Comparison of ENCODE assay signal across 15 cellular contexts in the genomic region with DNA sequence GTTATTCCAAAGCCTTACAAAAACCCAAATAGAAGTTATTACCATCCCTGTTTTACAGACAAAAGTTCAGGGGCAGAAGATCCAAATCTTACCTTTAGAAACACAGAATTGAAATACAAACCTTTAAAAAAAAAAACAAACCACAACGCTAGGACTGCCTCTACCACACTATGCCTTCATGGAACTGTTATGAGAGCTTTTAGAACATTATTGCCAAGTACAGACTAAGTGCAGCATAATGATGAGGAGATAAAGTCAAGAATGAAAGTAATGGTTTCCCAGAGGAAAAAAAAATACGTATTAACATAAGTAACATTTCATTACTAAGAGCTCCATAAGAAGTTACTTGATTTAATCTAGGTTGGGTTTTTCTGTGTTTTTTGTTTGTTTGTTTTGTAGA.
"Had no signal": no experiment of that assay in that cellular context is flagged by ENCODE, and none has a peak within 500 bp of the region (broad histone marks: within the 10 kb centered on the region; RNA-seq: fewer than 3 reads in every experiment).

No MANE protein-coding gene starts in this region.

- H3K36me3 ChIP-seq: breast epithelium, gastrocnemius medialis, heart right ventricle had no signal

- H3K27me3 ChIP-seq: breast epithelium, gastrocnemius medialis, heart right ventricle had no signal

- H3K4me3 ChIP-seq: breast epithelium, gastrocnemius medialis, heart right ventricle had no signal

- H3K4me1 ChIP-seq: breast epithelium, gastrocnemius medialis had no signal

- H3K36me3 Mint-ChIP-seq: stimulated activated effector memory CD8-positive, alpha-beta T cell treated with anti-CD3 and anti-CD28 coated beads, Interleukin-12 subunit alpha, Interleukin-12 subunit beta, amount 100 ng/mL, for 72 hours had no signal

- H3K9me3 ChIP-seq: breast epithelium, gastrocnemius medialis, heart right ventricle had no signal

- ATAC-seq: gastrocnemius medialis; heart right ventricle; stimulated activated effector memory CD8-positive, alpha-beta T cell treated with anti-CD3 and anti-CD28 coated beads, Interleukin-12 subunit alpha, Interleukin-12 subunit beta, amount 100 ng/mL, for 72 hours; T-cell had no signal

- H3K4me3 Mint-ChIP-seq: dendritic cell treated with granulocyte-macrophage colony-stimulating factor and Interleukin-4, amounts not matched to agents 40 ng/mL and 50 ng/mL, for 4 days; stimulated activated effector memory CD8-positive, alpha-beta T cell treated with anti-CD3 and anti-CD28 coated beads, Interleukin-12 subunit alpha, Interleukin-12 subunit beta, amount 100 ng/mL, for 72 hours had no signal

- H3K27me3 Mint-ChIP-seq: dendritic cell treated with granulocyte-macrophage colony-stimulating factor and Interleukin-4, amounts not matched to agents 40 ng/mL and 50 ng/mL, for 4 days; T-cell had no signal

- H3K27ac ChIP-seq: breast epithelium, gastrocnemius medialis, heart right ventricle had no signal

- H3K27ac Mint-ChIP-seq: dendritic cell treated with granulocyte-macrophage colony-stimulating factor and Interleukin-4, amounts not matched to agents 40 ng/mL and 50 ng/mL, for 4 days; stimulated activated effector memory CD8-positive, alpha-beta T cell treated with anti-CD3 and anti-CD28 coated beads, Interleukin-12 subunit alpha, Interleukin-12 subunit beta, amount 100 ng/mL, for 72 hours had no signal

- DNase-seq: activated CD4-positive, alpha-beta T cell treated with anti-CD3 and anti-CD28 coated beads for 1 hour; activated CD4-positive, alpha-beta T cell treated with anti-CD3 and anti-CD28 coated beads, Interleukin-2, amount 50 U/mL, for 4 hours; activated naive CD4-positive, alpha-beta T cell treated with anti-CD3 and anti-CD28 coated beads, Interleukin-2, amount 50 U/mL, for 16 hours; activated T-cell treated with anti-CD3 and anti-CD28 coated beads for 4 hours; amygdala; cerebellar nuclear complex; gastrocnemius medialis; heart right ventricle; midbrain; stimulated activated CD4-positive, alpha-beta T cell treated with anti-CD3 and anti-CD28 coated beads, Interleukin-12 subunit alpha, Interleukin-12 subunit beta, amount 100 ng/mL, for 4 hours; T-cell; T1000 had no signal

- H3K9me3 Mint-ChIP-seq: dendritic cell treated with granulocyte-macrophage colony-stimulating factor and Interleukin-4, amounts not matched to agents 40 ng/mL and 50 ng/mL, for 4 days; stimulated activated effector memory CD8-positive, alpha-beta T cell treated with anti-CD3 and anti-CD28 coated beads, Interleukin-12 subunit alpha, Interleukin-12 subunit beta, amount 100 ng/mL, for 72 hours; T-cell had no signal
